In genomic region chr1:51689643-51690042, GRCh38 we compare ENCODE assay signal across 2 cellular contexts.
A peak's percentile ranks its signal among the peaks of the same experiment; 100 is the strongest.
TF ChIP-seq lines count a peak whose summit lies in the region.

No MANE protein-coding gene starts in this region.

TF ChIP-seq in GM23338, 12 proteins besides CTCF, POLR2A, EP300 and RAD21:
- TF ChIP-seq CREB1 (CRISPR knock-in tag; IDR thresholded peaks at IDR 0.05; ENCODE audit: low read depth) (no peak), NANOG (IDR thresholded peaks at IDR 0.05; ENCODE audit: borderline replicate concordance) (no peak)

TF ChIP-seq in HepG2, 621 proteins besides CTCF, POLR2A, EP300 and RAD21:
- TF ChIP-seq NR3C1 (CRISPR knock-in tag; IDR thresholded peaks at IDR 0.05) = no peak
- 0 out of 2 replicates have a peak, but pooled peaks have one; percentile 6 for TF ChIP-seq ZBTB43 (CRISPR knock-in tag; conservative IDR thresholded peaks at IDR 0.05)
- 0 out of 2 replicates have a peak, but pooled peaks have one; percentile 6 for TF ChIP-seq DRAP1 (CRISPR knock-in tag; IDR thresholded peaks at IDR 0.05)
- peak; percentile 34 for TF ChIP-seq TEAD3 (CRISPR knock-in tag; optimal IDR thresholded peaks at IDR 0.05; ENCODE audit: borderline replicate concordance)
- TF ChIP-seq ZNF644 (CRISPR knock-in tag; IDR thresholded peaks at IDR 0.05; ENCODE audit: low read depth) = peak; percentile 67; the same call in 1 of the 2 replicates
- no peak for TF ChIP-seq HNF1A (IDR thresholded peaks at IDR 0.05; ENCODE audit: low read depth)
- no peak for TF ChIP-seq HNF1A (CRISPR knock-in tag; IDR thresholded peaks at IDR 0.05; ENCODE audit: borderline replicate concordance)
- 0 out of 2 replicates have a peak, but pooled peaks have one; percentile 23 for TF ChIP-seq ZNF629 (CRISPR knock-in tag; conservative IDR thresholded peaks at IDR 0.05)
